8 cellular contexts compared by ENCODE assay signal in the genomic region with DNA sequence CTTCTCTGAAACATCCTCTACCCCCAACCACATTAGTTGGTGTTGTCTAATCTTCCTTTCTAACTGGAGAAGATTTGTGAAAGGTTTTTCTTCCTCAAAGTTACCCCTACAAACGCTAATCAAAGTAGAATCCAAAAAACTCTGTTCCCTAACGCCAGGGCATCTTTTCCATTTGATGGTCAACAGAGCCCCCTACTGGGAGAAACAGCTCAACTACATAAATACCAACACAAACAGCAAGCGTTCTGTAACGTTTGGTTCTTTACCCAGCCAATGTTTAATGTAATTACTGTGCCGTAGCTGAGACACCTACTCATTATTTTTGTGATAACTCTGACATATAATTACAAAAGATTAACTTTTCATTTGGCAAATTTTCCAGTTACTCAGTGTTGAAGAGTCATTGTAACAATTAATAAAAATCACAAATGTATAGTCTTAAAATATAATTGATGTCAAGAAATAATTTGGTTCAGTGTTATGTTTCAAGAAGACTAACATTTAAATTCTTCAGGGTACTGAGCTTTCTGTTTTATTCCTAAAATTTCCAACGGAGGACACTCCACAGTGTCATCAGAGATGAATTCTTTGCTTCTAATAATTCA.
DNase-seq lines count a peak whose midpoint lies in the region; ATAC-seq, FAIRE-seq and TF ChIP-seq lines count a peak whose summit lies in the region.

No MANE protein-coding gene starts in this region.

- no peak overlapping the region for H3K9ac ChIP-seq in keratinocyte (ENCODE audit: control insufficient read depth, extremely low read depth, insufficient read depth, low read length)

- H3K9me1 ChIP-seq in keratinocyte (ENCODE audit: control insufficient read depth, extremely low read depth, insufficient read depth, low read length) = no peaks in the 10 kb centered on the region

- dilution Hi-C loops in keratinocyte (cut with MboI; ENCODE audit: extremely low pct_ligation_motif_present, low sequenced_read_pairs) = no loop called here

- H3K36me3 ChIP-seq in keratinocyte (ENCODE audit: control insufficient read depth in 2 of 2, extremely low read depth in 1 of 2, insufficient read depth in 2 of 2, low read length in 2 of 2) (no peaks in the 10 kb centered on the region), thoracic aorta (no peaks in the 10 kb centered on the region)

- H3K27ac ChIP-seq in keratinocyte (ENCODE audit: control insufficient read depth, insufficient read depth, low read length) (no peak overlapping the region), thoracic aorta (no peak overlapping the region)

- H2AFZ ChIP-seq in keratinocyte (ENCODE audit: control insufficient read depth, low read length) = no peak overlapping the region

- ATAC-seq in HG03521 (IDR thresholded peaks at IDR 0.05; ENCODE audit: unreplicated experiment) = peak; percentile 43
- no peak for ATAC-seq in thoracic aorta (ENCODE audit: insufficient number of reproducible peaks, low FRiP score, low read depth)

- in situ Hi-C loops in T47D (cut with HindIII; ENCODE audit: low pct_unique_long_range_greater_than_20kb, low sequenced_read_pairs) = no loop called here

- H3K27me3 ChIP-seq in keratinocyte (ENCODE audit: control insufficient read depth, extremely low read depth, insufficient read depth, low read length) = no peaks in the 10 kb centered on the region
- no peaks in the 10 kb centered on the region for H3K27me3 ChIP-seq in thoracic aorta (replicated peaks; ENCODE audit: insufficient read depth)

- peaks cover 10% of the 10 kb centered on the region for H3K4me1 ChIP-seq in keratinocyte (ENCODE audit: control insufficient read depth, extremely low read depth, insufficient read depth, low read length)
- no peaks in the 10 kb centered on the region for H3K4me1 ChIP-seq in thoracic aorta (ENCODE audit: control insufficient read depth in 1 of 2, low read depth in 2 of 2)

- peak; percentile 87 for FAIRE-seq in GM19239 (lab: Jason Lieb, UNC)
- peak; percentile 92 for FAIRE-seq in keratinocyte (lab: Jason Lieb, UNC)

- H3K4me3 ChIP-seq in keratinocyte (ENCODE audit: control insufficient read depth in 2 of 3, extremely low read depth in 1 of 3, insufficient read depth in 2 of 3, low read depth in 1 of 3, low read length in 3 of 3) (no peak overlapping the region), thoracic aorta (no peak overlapping the region)

- DNase-seq in DMS153 (lab: John Stamatoyannopoulos, UW) (peak; percentile 27), GM19239 (ENCODE audit: insufficient read length, low spot score) (peak; percentile 47), NCI-H82 treated with DMSO at 0.1 percent for 48 hours (lab: John Stamatoyannopoulos, UW; ENCODE audit: unreplicated experiment) (peak; percentile 56), T47D (ENCODE audit: low read depth in 1 of 2, low spot score in 1 of 2) (peak; percentile 16 to 72), keratinocyte (ENCODE audit: low read depth, low spot score) (peak; percentile 23), thoracic aorta (ENCODE audit: low spot score) (no peak), NK-92 (lab: John Stamatoyannopoulos, UW; ENCODE audit: unreplicated experiment) (no peak)

- H3K79me2 ChIP-seq in keratinocyte (ENCODE audit: control insufficient read depth, insufficient read depth, low read length) = no peaks in the 10 kb centered on the region

- TF ChIP-seq CTCF in keratinocyte (optimal IDR thresholded peaks at IDR 0.05 in 1 of 3, IDR thresholded peaks at IDR 0.05 in 1 of 3, conservative IDR thresholded peaks at IDR 0.05 in 1 of 3; ENCODE audit: extremely low read depth in 1 of 3, insufficient read depth in 2 of 3, low read length in 3 of 3) (peak; percentile 61 to 76 (median 72)), thoracic aorta (IDR thresholded peaks at IDR 0.05) (peak; percentile 76)

- H3K9me3 ChIP-seq in keratinocyte (ENCODE audit: control insufficient read depth, low read depth, low read length) = no peaks in the 10 kb centered on the region
- H3K9me3 ChIP-seq in thoracic aorta = no peaks in the 10 kb centered on the region

- H3K4me2 ChIP-seq in keratinocyte (ENCODE audit: control insufficient read depth, extremely low read depth, insufficient read depth, low read depth, low read length) = no peak overlapping the region

- H4K20me1 ChIP-seq in keratinocyte (ENCODE audit: control insufficient read depth, extremely low read depth, insufficient read depth, low read length) = no peaks in the 10 kb centered on the region

Comparison
In these comparisons a context has a peak if more than half of its experiments do, and no peak if none do; other contexts are left out.
1. DNase-seq: peak in DMS153 (single experiment), GM19239 (single experiment), NCI-H82 treated with DMSO at 0.1 percent for 48 hours (single experiment), T47D (2 of 2) and keratinocyte (single experiment); none in thoracic aorta (single experiment) and NK-92 (single experiment).